1 cellular context compared by ENCODE assay signal in the genomic region with DNA sequence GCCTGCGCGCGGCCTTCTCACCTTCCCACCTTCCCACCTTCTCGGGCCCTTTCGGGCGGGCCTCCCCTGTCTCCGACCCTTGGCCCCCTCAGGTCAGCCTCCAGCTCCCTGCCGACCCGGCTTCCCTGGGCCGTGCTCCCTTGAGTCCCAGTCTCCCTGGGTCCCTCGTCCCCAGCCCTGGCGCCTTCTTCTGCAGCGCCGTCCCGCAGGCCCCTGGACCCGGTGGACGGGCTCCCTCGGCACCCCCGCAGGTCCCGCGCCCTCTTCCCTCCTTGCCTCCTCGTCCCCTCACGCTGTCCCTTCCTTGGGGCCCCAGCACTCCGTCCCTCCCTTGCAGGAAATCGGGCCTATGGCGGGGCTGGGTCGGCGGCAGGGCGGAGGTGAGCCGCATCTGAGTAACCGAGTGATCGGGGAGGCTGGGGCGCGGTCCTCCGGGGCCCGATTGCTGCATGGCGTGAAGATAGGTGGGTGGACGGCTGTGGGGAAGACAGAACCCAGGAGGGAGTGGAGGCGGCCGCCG.
TF ChIP-seq lines count a peak whose summit lies in the region.

No MANE protein-coding gene starts in this region.

TF ChIP-seq in SK-N-SH, 30 proteins besides CTCF, POLR2A, EP300 and RAD21 (continued from another document):
- TF ChIP-seq CHD2 (IDR thresholded peaks at IDR 0.05; ENCODE audit: low read length, partially characterized antibody): no peak
